In genomic region chr5:96641368-96641767, GRCh38 we compare ENCODE assay signal across 18 cellular contexts. TPM values are rescaled to one million over a fixed set of nuclear protein-coding genes. Genes with fewer than 3 reads are reported as not detected.
DNase-seq lines count a peak whose midpoint lies in the region; ATAC-seq, FAIRE-seq and TF ChIP-seq lines count a peak whose summit lies in the region.
"Had no signal": no experiment of that assay in that cellular context is flagged by ENCODE, and none has a peak within 500 bp of the region (broad histone marks: within the 10 kb centered on the region; RNA-seq: fewer than 3 reads in every experiment).

No MANE protein-coding gene starts in this region.

- H3K9me3 ChIP-seq in A549: no peaks in the 10 kb centered on the region
- no peaks in the 10 kb centered on the region for H3K9me3 ChIP-seq in keratinocyte (ENCODE audit: control insufficient read depth, low read depth, low read length)
- H3K9me3 ChIP-seq: SK-N-SH had no signal

- peak in 1 of 2 experiments; percentile 63 for DNase-seq in A549 (ENCODE audit: low read depth in 1 of 2, low spot score in 1 of 2)
- peak; percentile 64 for DNase-seq in amniotic epithelial cell (ENCODE audit: low read depth)
- no peak for DNase-seq in keratinocyte (ENCODE audit: low read depth, low spot score)
- no peak for DNase-seq in hypothalamus (lab: John Stamatoyannopoulos, UW)
- DNase-seq in activated CD4-positive, alpha-beta T cell treated with anti-CD3 and anti-CD28 coated beads for 48 hours: no peak
- DNase-seq in NCI-H1930 (lab: John Stamatoyannopoulos, UW): no peak
- no peak for DNase-seq in NCI-H774 (lab: John Stamatoyannopoulos, UW)
- DNase-seq: DMS53, GDM1, GOT3, HFFc6, NCI-H1092 treated with DMSO at 0.1 percent for 48 hours, NCI-H1694, Right ventricle myocardium superior, SK-N-SH had no signal

- H3K27me3 ChIP-seq in KMS-11 (ENCODE audit: insufficient read depth, low read depth) (no peaks in the 10 kb centered on the region), keratinocyte (ENCODE audit: control insufficient read depth, extremely low read depth, insufficient read depth, low read length) (no peaks in the 10 kb centered on the region)

- H4K20me1 ChIP-seq in KMS-11 (ENCODE audit: insufficient read depth) (no peaks in the 10 kb centered on the region), keratinocyte (ENCODE audit: control insufficient read depth, extremely low read depth, insufficient read depth, low read length) (no peaks in the 10 kb centered on the region)

- no peak overlapping the region for H3K4me3 ChIP-seq in A549
- H3K4me3 ChIP-seq in KMS-11 (IDR thresholded peaks at IDR 0.05; ENCODE audit: insufficient read depth, low read depth, low read length): no peak overlapping the region
- no peak overlapping the region for H3K4me3 ChIP-seq in keratinocyte (ENCODE audit: control insufficient read depth in 2 of 3, extremely low read depth in 1 of 3, insufficient read depth in 2 of 3, low read depth in 1 of 3, low read length in 3 of 3)

- dilution Hi-C loops in keratinocyte (cut with MboI; ENCODE audit: extremely low pct_ligation_motif_present, low sequenced_read_pairs): no loop called here

- no peak for TF ChIP-seq EP300 in A549 (IDR thresholded peaks at IDR 0.05)

- ATAC-seq in A549: peak; percentile 77 to 88
- ATAC-seq: Panc1 had no signal

- POLR2A ChIA-PET in A549 (lab: Yijun Ruan, JAX): interaction anchor here (2.4 kb wide), 1 partner anchor 21 kb away, joined by 12 read pairs; the partner anchor contains the start of gene CAST

- H3K4me2 ChIP-seq in A549 (peak overlapping the region; percentile 61), KMS-11 (peak overlapping the region; percentile 33), keratinocyte (ENCODE audit: control insufficient read depth, extremely low read depth, insufficient read depth, low read depth, low read length) (no peak overlapping the region)
- H3K4me2 ChIP-seq: SK-N-SH had no signal

- WGBS in A549 (ENCODE audit: missing lambda C conversion rate): 5% methylated on average over 4 of the region's 4 CpGs

- TF ChIP-seq CTCF in A549 (IDR thresholded peaks at IDR 0.05) (no peak), KMS-11 (conservative IDR thresholded peaks at IDR 0.05; ENCODE audit: low read depth, low read length) (no peak), keratinocyte (optimal IDR thresholded peaks at IDR 0.05 in 1 of 3, IDR thresholded peaks at IDR 0.05 in 1 of 3, conservative IDR thresholded peaks at IDR 0.05 in 1 of 3; ENCODE audit: extremely low read depth in 1 of 3, insufficient read depth in 2 of 3, low read length in 3 of 3) (no peak)

- no peak for TF ChIP-seq RAD21 in A549 (conservative IDR thresholded peaks at IDR 0.05 in 1 of 2, IDR thresholded peaks at IDR 0.05 in 1 of 2)

- H3K36me3 ChIP-seq in KMS-11 (ENCODE audit: insufficient read depth): no peaks in the 10 kb centered on the region
- no peaks in the 10 kb centered on the region for H3K36me3 ChIP-seq in keratinocyte (ENCODE audit: control insufficient read depth in 2 of 2, extremely low read depth in 1 of 2, insufficient read depth in 2 of 2, low read length in 2 of 2)

- CTCF ChIA-PET in A549 (lab: Yijun Ruan, JAX): interaction anchor here (0.9 to 1.4 kb wide), 4 partner anchors 10 to 39 kb away, joined by 3 to 4 read pairs (median 3); no protein-coding TSS in a partner anchor

- H3K27ac ChIP-seq in A549: peak overlapping the region; percentile 58 to 82
- H3K27ac ChIP-seq in KMS-11: no peak overlapping the region
- H3K27ac ChIP-seq in keratinocyte (ENCODE audit: control insufficient read depth, insufficient read depth, low read length): no peak overlapping the region

- H3K79me2 ChIP-seq in KMS-11 (ENCODE audit: insufficient read depth, low read depth) (no peaks in the 10 kb centered on the region), keratinocyte (ENCODE audit: control insufficient read depth, insufficient read depth, low read length) (no peaks in the 10 kb centered on the region)

- H3K4me1 ChIP-seq in A549 (peaks cover 30% of the 10 kb centered on the region), KMS-11 (ENCODE audit: low read depth, poor library complexity, severe bottlenecking) (peaks cover 33% of the 10 kb centered on the region), keratinocyte (ENCODE audit: control insufficient read depth, extremely low read depth, insufficient read depth, low read length) (peaks cover 3% of the 10 kb centered on the region)

- no peak overlapping the region for H3K9ac ChIP-seq in KMS-11
- no peak overlapping the region for H3K9ac ChIP-seq in keratinocyte (ENCODE audit: control insufficient read depth, extremely low read depth, insufficient read depth, low read length)
- H3K9ac ChIP-seq: SK-N-SH had no signal

- no peak overlapping the region for H2AFZ ChIP-seq in KMS-11 (ENCODE audit: low read depth)
- peak overlapping the region; percentile 13 for H2AFZ ChIP-seq in keratinocyte (ENCODE audit: control insufficient read depth, low read length)

- no peaks in the 10 kb centered on the region for H3K9me1 ChIP-seq in keratinocyte (ENCODE audit: control insufficient read depth, extremely low read depth, insufficient read depth, low read length)

- FAIRE-seq in A549 (lab: Jason Lieb, UNC) (no peak), keratinocyte (lab: Jason Lieb, UNC) (no peak)
- FAIRE-seq: A204.1 had no signal

- no peak for TF ChIP-seq POLR2A in A549 (IDR thresholded peaks at IDR 0.05; ENCODE audit: low read length)

TF ChIP-seq in A549, 52 proteins besides CTCF, POLR2A, EP300 and RAD21:
- TF ChIP-seq NPAS2 (CRISPR knock-in tag; IDR thresholded peaks at IDR 0.05; ENCODE audit: borderline replicate concordance) (no peak), FOSL2 (IDR thresholded peaks at IDR 0.05) (no peak), FOSL2 (CRISPR knock-in tag; IDR thresholded peaks at IDR 0.05) (peak; percentile 34), CEBPB (IDR thresholded peaks at IDR 0.05) (0 out of 4 replicates have a peak, but pooled peaks of 1 of the 2 experiments have one; percentile 32)

RNA-seq across cellular contexts. Expression of gene CAST, which starts 20.8 kb away (rescaled TPM):
- polyA plus RNA-seq in A549 (2011; rRNA removed): 223 and 257 TPM in 2 replicates
- 48.9 and 52.6 TPM in 2 replicates for polyA plus RNA-seq in A549 (2012; cell fraction: cytosol; rRNA removed)
- polyA plus RNA-seq in A549 (2012; cell fraction: nucleus; rRNA removed): 39.1 and 51.1 TPM in 2 replicates
- polyA plus RNA-seq in A549 (2017; fragmentation: RNase III; extraction: RNeasy Plus Mini Kit Qiagen cat#74134 plus additional on column Dnase treatment): 150 to 172 TPM (median 163 TPM) in 3 replicates
- polyA minus RNA-seq in A549 (2011; rRNA and poly(A)+ RNA removed): 111 and 112 TPM in 2 replicates
- polyA plus RNA-seq in keratinocyte: 148 to 343 TPM (median 238 TPM) in 3 replicates
- 1,030 TPM for polyA plus RNA-seq in keratinocyte (2011; ENCODE audit: low read depth)
- 209 and 268 TPM in 2 replicates for polyA plus RNA-seq in keratinocyte (2011; cell fraction: cytosol; rRNA removed)
- 383 and 505 TPM in 2 replicates for polyA plus RNA-seq in keratinocyte (2011; cell fraction: nucleus; rRNA removed)
- polyA plus RNA-seq in keratinocyte (2012; ENCODE audit: low replicate concordance): 252 and 292 TPM in 2 replicates
- polyA minus RNA-seq in keratinocyte: 62.9 to 205 TPM (median 111 TPM) in 3 replicates
- 227 TPM for polyA minus RNA-seq in keratinocyte (2011; cell fraction: cytosol; rRNA and poly(A)+ RNA removed)
- 331 and 508 TPM in 2 replicates for polyA minus RNA-seq in keratinocyte (2011; cell fraction: nucleus; rRNA and poly(A)+ RNA removed)

Comparison
In these comparisons a context has a peak if more than half of its experiments do, and no peak if none do; other contexts are left out.
1. H3K27ac ChIP-seq: peak in A549 (2 of 2); none in KMS-11 (single experiment) and keratinocyte (single experiment).